In the genomic region with DNA sequence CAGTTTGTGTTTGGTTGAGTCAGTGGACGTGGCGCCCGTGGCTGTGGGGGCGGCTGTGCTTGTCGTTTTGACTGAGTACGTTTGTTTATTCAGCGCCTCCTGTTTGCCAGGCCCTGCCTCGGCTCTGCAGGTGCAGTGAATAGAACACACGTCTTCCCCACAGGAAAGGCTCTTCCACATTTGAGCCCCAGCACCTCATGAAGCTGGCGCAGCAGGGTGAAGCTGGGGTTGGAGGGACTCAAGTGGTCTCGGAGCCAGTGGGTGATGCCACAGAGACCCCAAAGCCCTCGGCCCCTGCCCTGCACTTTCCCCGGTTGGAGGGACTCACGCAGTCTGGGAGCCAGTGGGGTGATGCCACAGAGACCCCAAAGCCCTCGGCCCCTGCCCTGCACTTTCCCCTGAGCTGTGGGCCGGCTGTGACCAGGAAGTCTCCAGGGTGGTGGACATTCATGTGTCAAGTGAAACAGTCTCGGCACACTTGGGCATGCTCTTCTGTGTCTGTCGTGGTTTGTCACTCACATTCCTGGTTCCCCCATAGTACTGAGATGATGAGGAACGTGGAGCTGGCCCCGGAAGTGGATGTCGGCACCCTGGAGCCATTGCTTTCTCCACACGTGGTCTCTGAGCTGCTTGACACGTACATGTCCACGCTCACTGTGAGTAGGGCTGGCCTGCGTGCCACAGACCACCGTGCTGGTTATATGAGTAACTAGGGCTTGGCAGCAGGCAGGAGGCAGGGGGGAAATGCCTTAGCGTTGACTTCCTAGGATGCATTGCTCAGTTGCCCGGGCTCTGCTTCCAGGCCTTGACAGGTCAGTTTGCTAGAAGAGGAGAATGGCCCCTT, we compare ENCODE assay signal across 17 cellular contexts. TPM values are rescaled to one million over a fixed set of nuclear protein-coding genes. Genes with fewer than 3 reads are reported as not detected.
A peak's percentile ranks its signal among the peaks of the same experiment; 100 is the strongest.
DNase-seq lines count a peak whose midpoint lies in the region; ATAC-seq and TF ChIP-seq lines count a peak whose summit lies in the region.
"Had no signal": no experiment of that assay in that cellular context is flagged by ENCODE, and none has a peak within 500 bp of the region (broad histone marks: within the 10 kb centered on the region; RNA-seq: fewer than 3 reads in every experiment).

No MANE protein-coding gene starts in this region.

- no peak overlapping the region for H3K4me3 Mint-ChIP-seq in activated CD4-positive, alpha-beta memory T cell treated with anti-CD3 and anti-CD28 coated beads for 36 hours
- no peak overlapping the region for H3K4me3 Mint-ChIP-seq in activated CD4-positive, alpha-beta memory T cell treated with anti-CD3 and anti-CD28 coated beads, Interleukin-2, amount 10 ng/mL, durations not matched to agents 7 days and 5 days
- H3K4me3 Mint-ChIP-seq: activated naive CD4-positive, alpha-beta T cell treated with anti-CD3 and anti-CD28 coated beads for 36 hours; CD4-positive, alpha-beta T cell; type B pancreatic cell had no signal

- peaks cover 12% of the 10 kb centered on the region for H3K4me1 ChIP-seq in RWPE2 (ENCODE audit: insufficient read depth, poor library complexity, severe bottlenecking)
- H3K4me1 ChIP-seq in left ventricle myocardium inferior: no peaks in the 10 kb centered on the region
- H3K4me1 ChIP-seq in stomach: no peaks in the 10 kb centered on the region

- WGBS in stomach, 5 donors: 75 to 85% (median 84%) methylated on average over 22 to 28 of the region's 28 CpGs

- no peak for TF ChIP-seq POLR2A in stomach (IDR thresholded peaks at IDR 0.05)

- H3K36me3 ChIP-seq in RWPE2 (ENCODE audit: low read depth): peaks cover 78% of the 10 kb centered on the region
- H3K36me3 ChIP-seq in left ventricle myocardium inferior: peaks cover 89% of the 10 kb centered on the region
- H3K36me3 ChIP-seq in stomach: peaks cover 68 to 100% (median 97%) of the 10 kb centered on the region in 4 donors

- H3K9me3 Mint-ChIP-seq in activated CD4-positive, alpha-beta memory T cell treated with anti-CD3 and anti-CD28 coated beads for 36 hours: peaks cover 14% of the 10 kb centered on the region
- peaks cover 13% of the 10 kb centered on the region for H3K9me3 Mint-ChIP-seq in activated CD4-positive, alpha-beta memory T cell treated with anti-CD3 and anti-CD28 coated beads, Interleukin-2, amount 10 ng/mL, durations not matched to agents 7 days and 5 days

- intact Hi-C loops in activated CD4-positive, alpha-beta memory T cell treated with anti-CD3 and anti-CD28 coated beads for 36 hours (cut with micrococcal nuclease): loop anchor here (5.0 to 10.0 kb wide), 2 partner anchors 79 to 242 kb away; a partner anchor contains a TSS
- intact Hi-C loops in left ventricle myocardium inferior (cut with micrococcal nuclease): no loop called here
- intact Hi-C loops in stomach (cut with DNase I; ENCODE audit: low total_unique reads): no loop called here

- no peak for TF ChIP-seq EP300 in stomach (IDR thresholded peaks at IDR 0.05)

- H3K27me3 Mint-ChIP-seq in activated CD4-positive, alpha-beta memory T cell treated with anti-CD3 and anti-CD28 coated beads for 36 hours: no peaks in the 10 kb centered on the region
- H3K27me3 Mint-ChIP-seq in activated CD4-positive, alpha-beta memory T cell treated with anti-CD3 and anti-CD28 coated beads, Interleukin-2, amount 10 ng/mL, durations not matched to agents 7 days and 5 days: no peaks in the 10 kb centered on the region
- H3K27me3 Mint-ChIP-seq: CD4-positive, alpha-beta T cell; type B pancreatic cell had no signal

- no peak overlapping the region for H3K27ac ChIP-seq in RWPE2 (ENCODE audit: poor library complexity, severe bottlenecking)
- H3K27ac ChIP-seq in left ventricle myocardium inferior (replicated peaks): no peak overlapping the region
- no peak overlapping the region for H3K27ac ChIP-seq in stomach

- CTCF ChIA-PET in activated CD4-positive, alpha-beta memory T cell treated with anti-CD3 and anti-CD28 coated beads for 36 hours (lab: Charles Lee): interaction anchor here (0.7 to 2.8 kb wide), 2 partner anchors 10 to 17 kb away, joined by 3 to 18 read pairs; no protein-coding TSS in a partner anchor
- CTCF ChIA-PET in activated CD4-positive, alpha-beta memory T cell treated with anti-CD3 and anti-CD28 coated beads, Interleukin-2, amount 10 ng/mL, durations not matched to agents 7 days and 5 days (lab: Charles Lee): no interaction called here

- H3K27ac Mint-ChIP-seq in activated CD4-positive, alpha-beta memory T cell treated with anti-CD3 and anti-CD28 coated beads for 36 hours: peak overlapping the region; percentile 32
- no peak overlapping the region for H3K27ac Mint-ChIP-seq in activated CD4-positive, alpha-beta memory T cell treated with anti-CD3 and anti-CD28 coated beads, Interleukin-2, amount 10 ng/mL, durations not matched to agents 7 days and 5 days
- H3K27ac Mint-ChIP-seq: activated naive CD4-positive, alpha-beta T cell treated with anti-CD3 and anti-CD28 coated beads for 36 hours; CD4-positive, alpha-beta T cell; type B pancreatic cell had no signal

- peaks cover 52% of the 10 kb centered on the region for H3K4me1 Mint-ChIP-seq in activated CD4-positive, alpha-beta memory T cell treated with anti-CD3 and anti-CD28 coated beads for 36 hours (ENCODE audit: low read depth)
- peaks cover 58% of the 10 kb centered on the region for H3K4me1 Mint-ChIP-seq in activated CD4-positive, alpha-beta memory T cell treated with anti-CD3 and anti-CD28 coated beads, Interleukin-2, amount 10 ng/mL, durations not matched to agents 7 days and 5 days

- POLR2A ChIA-PET in activated CD4-positive, alpha-beta memory T cell treated with anti-CD3 and anti-CD28 coated beads for 36 hours (lab: Charles Lee): no interaction called here
- POLR2A ChIA-PET in activated CD4-positive, alpha-beta memory T cell treated with anti-CD3 and anti-CD28 coated beads, Interleukin-2, amount 10 ng/mL, durations not matched to agents 7 days and 5 days (lab: Charles Lee): interaction anchor here (0.9 kb wide), 1 partner anchor 10 kb away, joined by 3 read pairs; no protein-coding TSS in a partner anchor

- no peak for ATAC-seq in RWPE2 (ENCODE audit: low read depth)
- no peak for ATAC-seq in HG03342 (IDR thresholded peaks at IDR 0.05; ENCODE audit: unreplicated experiment)
- ATAC-seq in GM21576 (IDR thresholded peaks at IDR 0.05; ENCODE audit: unreplicated experiment): no peak
- ATAC-seq: esophagus mucosa had no signal

- no peak for DNase-seq in activated CD4-positive, alpha-beta memory T cell treated with anti-CD3 and anti-CD28 coated beads for 36 hours
- DNase-seq in activated CD4-positive, alpha-beta memory T cell treated with anti-CD3 and anti-CD28 coated beads, Interleukin-2, amount 10 ng/mL, durations not matched to agents 7 days and 5 days: no peak
- DNase-seq in RWPE2 (ENCODE audit: low spot score): peak; percentile 67
- peak; percentile 6 for DNase-seq in left ventricle myocardium inferior
- DNase-seq in stomach: peak; percentile 15
- DNase-seq in NCI-H1417 (lab: John Stamatoyannopoulos, UW): no peak
- DNase-seq: activated naive CD4-positive, alpha-beta T cell treated with anti-CD3 and anti-CD28 coated beads for 36 hours; DND-41; KG1; SW 1271 had no signal

- TF ChIP-seq CTCF in RWPE2 (IDR thresholded peaks at IDR 0.05; ENCODE audit: poor library complexity, severe bottlenecking) (no peak), left ventricle myocardium inferior (IDR thresholded peaks at IDR 0.05; ENCODE audit: borderline replicate concordance) (no peak), stomach (IDR thresholded peaks at IDR 0.05) (no peak)

- no peaks in the 10 kb centered on the region for H3K27me3 ChIP-seq in RWPE2 (ENCODE audit: insufficient read depth, poor library complexity, severe bottlenecking)
- H3K27me3 ChIP-seq in left ventricle myocardium inferior (ENCODE audit: low read depth): no peaks in the 10 kb centered on the region
- H3K27me3 ChIP-seq in stomach: no peaks in the 10 kb centered on the region

- H3K9me3 ChIP-seq in RWPE2 (ENCODE audit: severe bottlenecking) (peaks cover 5% of the 10 kb centered on the region), left ventricle myocardium inferior (replicated peaks) (peaks cover 14% of the 10 kb centered on the region), stomach (peaks cover 0 to 10% (median 8%) of the 10 kb centered on the region in 4 donors)

- H3K4me3 ChIP-seq in RWPE2 (ENCODE audit: severe bottlenecking) (no peak overlapping the region), left ventricle myocardium inferior (no peak overlapping the region), stomach (no peak overlapping the region)
- H3K4me3 ChIP-seq: lung, smooth muscle cell had no signal

- peaks cover 66% of the 10 kb centered on the region for H3K36me3 Mint-ChIP-seq in activated CD4-positive, alpha-beta memory T cell treated with anti-CD3 and anti-CD28 coated beads for 36 hours
- H3K36me3 Mint-ChIP-seq in activated CD4-positive, alpha-beta memory T cell treated with anti-CD3 and anti-CD28 coated beads, Interleukin-2, amount 10 ng/mL, durations not matched to agents 7 days and 5 days (ENCODE audit: low read depth): peaks cover 87% of the 10 kb centered on the region

RNA-seq across cellular contexts. Expression of a gene that starts 13.6 kb away (rescaled TPM):
- 10 to 100 TPM; 49.9 to 54.5 TPM for total RNA-seq in activated CD4-positive, alpha-beta memory T cell treated with anti-CD3 and anti-CD28 coated beads for 36 hours
- 10 to 100 TPM; 67.7 to 68.8 TPM for total RNA-seq in activated CD4-positive, alpha-beta memory T cell treated with anti-CD3 and anti-CD28 coated beads, Interleukin-2, amount 10 ng/mL, durations not matched to agents 7 days and 5 days
- total RNA-seq in left ventricle myocardium inferior (46.2 TPM), stomach (100 to 1,000 TPM in 1 of 5 donors, 10 to 100 TPM in 4; 52.7 to 133 (median 77.7) TPM)
- 10 to 100 TPM; 29.9 to 38.8 (median 33.6) TPM for polyA plus RNA-seq in stomach

Comparison
In these comparisons a context has a peak if more than half of its experiments do, and no peak if none do; other contexts are left out.
1. DNase-seq: peak in RWPE2 (single experiment), left ventricle myocardium inferior (single experiment) and stomach (single experiment); none in activated CD4-positive, alpha-beta memory T cell treated with anti-CD3 and anti-CD28 coated beads for 36 hours (single experiment), activated CD4-positive, alpha-beta memory T cell treated with anti-CD3 and anti-CD28 coated beads, Interleukin-2, amount 10 ng/mL, durations not matched to agents 7 days and 5 days (single experiment) and NCI-H1417 (0 of 3).